Comparison of ENCODE assay signal across 16 cellular contexts in the genomic region with DNA sequence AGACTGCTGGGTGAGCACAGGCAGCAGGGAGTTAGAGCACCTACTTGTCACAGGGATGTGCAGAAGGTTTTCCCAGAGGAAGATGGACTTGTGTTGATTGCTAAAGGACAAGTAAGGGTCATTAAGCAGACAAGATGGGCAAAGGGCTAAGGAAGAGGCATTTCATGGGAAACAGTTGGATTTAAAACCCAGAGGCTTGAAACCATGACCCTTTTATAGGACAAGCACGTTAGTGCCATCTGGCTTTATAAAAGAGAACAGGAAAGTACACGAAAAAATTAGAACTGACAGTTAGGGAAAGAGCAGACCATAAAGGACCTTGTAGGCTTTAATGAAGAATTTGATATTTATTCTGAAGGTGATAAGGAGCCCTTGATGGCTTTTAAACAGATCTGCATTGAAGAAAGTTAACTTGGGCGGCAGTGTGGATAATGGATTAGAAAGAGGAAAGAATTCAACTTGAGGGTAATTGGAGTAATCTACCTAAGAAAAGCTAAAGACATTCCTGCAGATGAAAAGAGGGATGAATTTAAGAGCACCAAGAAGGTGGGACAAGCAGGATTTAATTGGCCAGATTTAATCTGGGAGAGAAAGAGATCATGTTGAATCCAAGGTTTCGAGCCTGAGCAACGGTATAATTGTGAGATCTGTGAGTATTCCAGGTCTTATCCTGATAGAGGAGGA.
DNase-seq lines count a peak whose midpoint lies in the region; ATAC-seq, FAIRE-seq and TF ChIP-seq lines count a peak whose summit lies in the region.
"Had no signal": no experiment of that assay in that cellular context is flagged by ENCODE, and none has a peak within 500 bp of the region (broad histone marks: within the 10 kb centered on the region; RNA-seq: fewer than 3 reads in every experiment).

No MANE protein-coding gene starts in this region.

- 75% methylated on average over 5 of the region's 5 CpGs for WGBS in liver
- WGBS in HepG2 (ENCODE audit: low lambda C conversion rate) = 3% methylated on average over 5 of the region's 5 CpGs

- no peak for ATAC-seq in HepG2

- TF ChIP-seq POLR2A in HepG2 (IDR thresholded peaks at IDR 0.05; ENCODE audit: insufficient read depth in 1 of 2, low read depth in 2 of 2, low read length in 2 of 2) = no peak

- H3K27ac ChIP-seq in liver (ENCODE audit: low read depth in 1 of 2, low read length in 2 of 2) = no peak overlapping the region
- H3K27ac ChIP-seq in HepG2 (ENCODE audit: extremely low read length, insufficient read depth, low read length) = no peak overlapping the region
- H3K27ac ChIP-seq in PC-9 = no peak overlapping the region
- no peak overlapping the region for H3K27ac ChIP-seq in fibroblast of lung (ENCODE audit: insufficient read depth, low read length)
- no peak overlapping the region for H3K27ac ChIP-seq in MM.1S (ENCODE audit: low read length)
- H3K27ac ChIP-seq: BLaER1 treated with 17β-estradiol and CSF1 and Interleukin-3, amounts not matched to agents 10 nM and 100 nM had no signal

- no peaks in the 10 kb centered on the region for H3K36me3 ChIP-seq in liver (ENCODE audit: control insufficient read depth in 4 of 4, insufficient read depth in 3 of 4, low read depth in 1 of 4, low read length in 3 of 4)
- H3K36me3 ChIP-seq in HepG2 (replicated peaks in 1 of 2; ENCODE audit: control insufficient read depth in 1 of 2, insufficient read depth in 2 of 2, low read length in 2 of 2) = no peaks in the 10 kb centered on the region
- H3K36me3 ChIP-seq in PC-9 (ENCODE audit: low read depth) = no peaks in the 10 kb centered on the region
- no peaks in the 10 kb centered on the region for H3K36me3 ChIP-seq in fibroblast of lung (ENCODE audit: control insufficient read depth, insufficient read depth, low read length)
- no peaks in the 10 kb centered on the region for H3K36me3 ChIP-seq in MM.1S (replicated peaks; ENCODE audit: insufficient read depth, low read length)
- H3K36me3 ChIP-seq: BLaER1 treated with 17β-estradiol and CSF1 and Interleukin-3, amounts not matched to agents 10 nM and 100 nM had no signal

- H3F3A ChIP-seq in PC-9 (ENCODE audit: insufficient read depth, low read depth) (no peaks in the 10 kb centered on the region), MM.1S (ENCODE audit: insufficient read depth, low read length) (no peaks in the 10 kb centered on the region)

- TF ChIP-seq RAD21 in liver (IDR thresholded peaks at IDR 0.05) (peak; percentile 19 to 23), HepG2 (CRISPR knock-in tag; IDR thresholded peaks at IDR 0.05) (no peak)

- DNase-seq in HepG2 (ENCODE audit: low spot score) (no peak), PC-9 (no peak), fibroblast of lung (ENCODE audit: low read depth in 2 of 2) (peak; percentile 18 to 22), NCI-H2171 (lab: John Stamatoyannopoulos, UW) (no peak), NCI-H226 (no peak), MM.1S (no peak)
- DNase-seq in stimulated activated CD4-positive, alpha-beta T cell treated with anti-CD3 and anti-CD28 coated beads, Interleukin-4, amount 100 ng/mL, for 1 hour = no peak
- DNase-seq: activated CD4-positive, alpha-beta T cell treated with anti-CD3 and anti-CD28 coated beads, Interleukin-2, amount 10 ng/mL, durations not matched to agents 7 days and 5 days; amniotic stem cell; foreskin melanocyte; GOT3; NCI-H2171 treated with DMSO at 0.1 percent for 48 hours; stimulated activated naive CD4-positive, alpha-beta T cell treated with Interleukin-2 at 50 U/mL for 16 hours had no signal

- POLR2A ChIA-PET in HepG2 (lab: Yijun Ruan, JAX) (no interaction called here), PC-9 (lab: Charles Lee; ENCODE audit: unreplicated experiment) (no interaction called here)

- in situ Hi-C loops in HepG2 (cut with HindIII; ENCODE audit: extremely low pct_ligation_motif_present, low pct_unique_long_range_greater_than_20kb) = no loop called here

- H3K27me3 ChIP-seq in liver (ENCODE audit: control insufficient read depth in 4 of 4, insufficient read depth in 4 of 4, low read length in 3 of 4) = no peaks in the 10 kb centered on the region
- no peaks in the 10 kb centered on the region; a peak in 1 of 5 replicates for H3K27me3 ChIP-seq in HepG2 (ENCODE audit: control insufficient read depth in 1 of 2, insufficient read depth in 2 of 2, low read length in 2 of 2)
- H3K27me3 ChIP-seq in PC-9 (ENCODE audit: insufficient read depth, low read depth) = no peaks in the 10 kb centered on the region
- H3K27me3 ChIP-seq in fibroblast of lung (ENCODE audit: control insufficient read depth, insufficient read depth, low read length) = no peaks in the 10 kb centered on the region
- H3K27me3 ChIP-seq in MM.1S (replicated peaks; ENCODE audit: insufficient read depth, low read length) = no peaks in the 10 kb centered on the region
- H3K27me3 ChIP-seq: BLaER1 treated with 17β-estradiol and CSF1 and Interleukin-3, amounts not matched to agents 10 nM and 100 nM had no signal

- H3K9me3 ChIP-seq in liver (ENCODE audit: control insufficient read depth in 4 of 4, low read length in 3 of 4) = no peaks in the 10 kb centered on the region
- no peaks in the 10 kb centered on the region for H3K9me3 ChIP-seq in HepG2 (ENCODE audit: low read length)
- H3K9me3 ChIP-seq in PC-9 (ENCODE audit: insufficient read depth, low read depth) = no peaks in the 10 kb centered on the region
- H3K9me3 ChIP-seq in fibroblast of lung (ENCODE audit: control insufficient read depth, insufficient read depth, low read depth, low read length) = no peaks in the 10 kb centered on the region
- no peaks in the 10 kb centered on the region for H3K9me3 ChIP-seq in MM.1S (replicated peaks; ENCODE audit: insufficient read depth, low read length)

- H3K4me2 ChIP-seq in HepG2 (ENCODE audit: low read depth, low read length) (no peak overlapping the region), PC-9 (no peak overlapping the region), fibroblast of lung (ENCODE audit: extremely low read depth, insufficient read depth, low read length) (no peak overlapping the region), MM.1S (ENCODE audit: low read depth, low read length) (no peak overlapping the region)
- H3K4me2 ChIP-seq: BLaER1 treated with 17β-estradiol and CSF1 and Interleukin-3, amounts not matched to agents 10 nM and 100 nM had no signal

- TF ChIP-seq EP300 in HepG2 (IDR thresholded peaks at IDR 0.05; ENCODE audit: low read depth in 2 of 2, low read length in 2 of 2) (no peak), HepG2 (CRISPR knock-in tag; IDR thresholded peaks at IDR 0.05; ENCODE audit: borderline replicate concordance) (no peak)

- H3K79me2 ChIP-seq in HepG2 (ENCODE audit: insufficient read depth, low read length) = no peaks in the 10 kb centered on the region
- no peaks in the 10 kb centered on the region for H3K79me2 ChIP-seq in PC-9 (ENCODE audit: low read depth)
- no peaks in the 10 kb centered on the region for H3K79me2 ChIP-seq in fibroblast of lung (ENCODE audit: control insufficient read depth, insufficient read depth, low read length)
- H3K79me2 ChIP-seq in MM.1S (ENCODE audit: low read length) = no peaks in the 10 kb centered on the region

- H3K4me3 ChIP-seq in liver (ENCODE audit: low read depth in 1 of 3, low read length in 3 of 3) = no peak overlapping the region
- H3K4me3 ChIP-seq in HepG2 (replicated peaks in 1 of 3; ENCODE audit: insufficient read depth in 1 of 3, low read depth in 2 of 3, low read length in 3 of 3) = no peak overlapping the region
- no peak overlapping the region for H3K4me3 ChIP-seq in PC-9
- H3K4me3 ChIP-seq in fibroblast of lung (replicated peaks in 1 of 4; ENCODE audit: control extremely low read depth in 1 of 4, insufficient read depth in 1 of 4, low read depth in 3 of 4, low read length in 4 of 4) = no peak overlapping the region
- no peak overlapping the region for H3K4me3 ChIP-seq in MM.1S (ENCODE audit: low read length)
- H3K4me3 ChIP-seq: BLaER1 treated with 17β-estradiol and CSF1 and Interleukin-3, amounts not matched to agents 10 nM and 100 nM had no signal

- FAIRE-seq in HepG2 (lab: Jason Lieb, UNC) = no peak
- FAIRE-seq: islet of Langerhans had no signal

- H2AFZ ChIP-seq in HepG2 (ENCODE audit: low read length) (no peak overlapping the region), PC-9 (no peak overlapping the region), fibroblast of lung (ENCODE audit: low read length) (no peak overlapping the region), MM.1S (ENCODE audit: low read length) (no peak overlapping the region)

- TF ChIP-seq CTCF in liver (IDR thresholded peaks at IDR 0.05; ENCODE audit: low read depth, low read length, missing input control) (peak; percentile 9), HepG2 (CRISPR knock-in tag; IDR thresholded peaks at IDR 0.05) (no peak), PC-9 (conservative IDR thresholded peaks at IDR 0.05) (0 out of 2 replicates have a peak, but pooled peaks have one; percentile 23), fibroblast of lung (conservative IDR thresholded peaks at IDR 0.05 in 1 of 2, IDR thresholded peaks at IDR 0.05 in 1 of 2; ENCODE audit: low read depth in 1 of 2, low read length in 2 of 2) (peak; percentile 11 to 19), MM.1S (IDR thresholded peaks at IDR 0.05; ENCODE audit: low read length) (no peak)

- intact Hi-C loops in HepG2 (cut with micrococcal nuclease; ENCODE audit: unreplicated experiment) (no loop called here), PC-9 (cut with micrococcal nuclease; ENCODE audit: unreplicated experiment) (no loop called here)

- H4K20me1 ChIP-seq in HepG2 (ENCODE audit: insufficient read depth, low read length) (no peaks in the 10 kb centered on the region), PC-9 (ENCODE audit: insufficient read depth) (no peaks in the 10 kb centered on the region), fibroblast of lung (ENCODE audit: control insufficient read depth, extremely low read depth, insufficient read depth, low read length) (no peaks in the 10 kb centered on the region), MM.1S (ENCODE audit: insufficient read depth, low read length) (no peaks in the 10 kb centered on the region)
- H4K20me1 ChIP-seq: BLaER1 treated with 17β-estradiol and CSF1 and Interleukin-3, amounts not matched to agents 10 nM and 100 nM had no signal

- H3K4me1 ChIP-seq in liver (ENCODE audit: control insufficient read depth in 4 of 4, insufficient read depth in 4 of 4, low read length in 3 of 4) (no peaks in the 10 kb centered on the region), HepG2 (ENCODE audit: insufficient read depth, low read length) (no peaks in the 10 kb centered on the region), PC-9 (replicated peaks; ENCODE audit: insufficient read depth) (no peaks in the 10 kb centered on the region), fibroblast of lung (ENCODE audit: control insufficient read depth, extremely low read depth, insufficient read depth, low read length) (no peaks in the 10 kb centered on the region), MM.1S (ENCODE audit: low read length) (no peaks in the 10 kb centered on the region)

- H3K9me2 ChIP-seq in PC-9 (ENCODE audit: insufficient read depth) (no peaks in the 10 kb centered on the region), MM.1S (replicated peaks; ENCODE audit: insufficient read depth, low read length) (no peaks in the 10 kb centered on the region)

- CTCF ChIA-PET in HepG2 (lab: Yijun Ruan, JAX; ENCODE audit: low intra/inter-chr PET ratio, low total read pairs) = no interaction called here
- CTCF ChIA-PET in PC-9 (lab: Charles Lee) = no interaction called here

- H3K9ac ChIP-seq in liver (ENCODE audit: low read depth in 1 of 2, low read length in 2 of 2) = no peak overlapping the region
- no peak overlapping the region for H3K9ac ChIP-seq in HepG2 (ENCODE audit: insufficient read depth, low read depth, low read length)
- H3K9ac ChIP-seq in fibroblast of lung (ENCODE audit: insufficient read depth, low read length) = no peak overlapping the region
- no peak overlapping the region for H3K9ac ChIP-seq in MM.1S (ENCODE audit: low read length)
- H3K9ac ChIP-seq: BLaER1 treated with 17β-estradiol and CSF1 and Interleukin-3, amounts not matched to agents 10 nM and 100 nM had no signal

- no TSS peak for BruUV-seq in HepG2 (replicated peaks; lab: Mats Ljungman, UMichigan)
- no TSS peak for BruUV-seq in PC-9 (replicated peaks; lab: Mats Ljungman, UMichigan)

Comparison
In these comparisons a context has a peak if more than half of its experiments do, and no peak if none do; other contexts are left out.
1. CTCF ChIP-seq: peak in liver (single experiment), PC-9 (single experiment) and fibroblast of lung (2 of 2); none in HepG2 (single experiment) and MM.1S (single experiment).
2. DNase-seq: peak in fibroblast of lung (2 of 2); none in HepG2 (single experiment), PC-9 (0 of 2), NCI-H2171 (single experiment), NCI-H226 (single experiment), MM.1S (single experiment) and stimulated activated CD4-positive, alpha-beta T cell treated with anti-CD3 and anti-CD28 coated beads, Interleukin-4, amount 100 ng/mL, for 1 hour (single experiment).